Comparison of ENCODE assay signal across 3 cellular contexts in genomic region chr16:19126300-19126699, GRCh38.
A peak's percentile ranks its signal among the peaks of the same experiment; 100 is the strongest.
TF ChIP-seq lines count a peak whose summit lies in the region.

No MANE protein-coding gene starts in this region.

TF ChIP-seq in A549, 52 proteins besides CTCF, POLR2A, EP300 and RAD21:
- TF ChIP-seq ZFP36 (IDR thresholded peaks at IDR 0.05; ENCODE audit: borderline replicate concordance, partially characterized antibody) (no peak), USF2 (IDR thresholded peaks at IDR 0.05) (peak; percentile 51; the same call in 1 of the 2 replicates)

TF ChIP-seq in Ishikawa, 13 proteins besides CTCF, POLR2A, EP300 and RAD21:
- TF ChIP-seq USF1 (IDR thresholded peaks at IDR 0.05) (peak; percentile 60), CREB1 (IDR thresholded peaks at IDR 0.05; ENCODE audit: low read depth) (no peak)

TF ChIP-seq in GM12878, 131 proteins besides CTCF, POLR2A, EP300 and RAD21:
- TF ChIP-seq ZNF207 (IDR thresholded peaks at IDR 0.05; ENCODE audit: borderline replicate concordance) (no peak), JUNB (IDR thresholded peaks at IDR 0.05) (no peak), RAD51 (IDR thresholded peaks at IDR 0.05) (peak; percentile 19; the same call in 1 of the 2 replicates)
